Comparison of ENCODE assay signal across 13 cellular contexts in genomic region chr17:59151591-59151990, GRCh38. TPM values are rescaled to one million over a fixed set of nuclear protein-coding genes. Genes with fewer than 3 reads are reported as not detected.
DNase-seq lines count a peak whose midpoint lies in the region; ATAC-seq, FAIRE-seq and TF ChIP-seq lines count a peak whose summit lies in the region.
"Had no signal": no experiment of that assay in that cellular context is flagged by ENCODE, and none has a peak within 500 bp of the region (broad histone marks: within the 10 kb centered on the region; RNA-seq: fewer than 3 reads in every experiment).

No MANE protein-coding gene starts in this region.

- H3K9ac ChIP-seq in BLaER1: no peak overlapping the region

- H3K4me1 Mint-ChIP-seq in activated T-helper 17 cell treated with anti-CD3 and anti-CD28 coated beads, Interleukin-2, amount 50 U/mL, for 72 hours: peaks cover 25% of the 10 kb centered on the region

- H3K27ac ChIP-seq in BLaER1: no peak overlapping the region
- no peak overlapping the region for H3K27ac ChIP-seq in Peyer's patch

- in situ Hi-C loops in HAP-1 (cut with MboI; ENCODE audit: low sequenced_read_pairs): no loop called here

- peak overlapping the region; percentile 90 for H3K4me2 ChIP-seq in BLaER1

- no peaks in the 10 kb centered on the region for H3K27me3 ChIP-seq in BLaER1
- no peaks in the 10 kb centered on the region for H3K27me3 ChIP-seq in HAP-1 (ENCODE audit: low read depth)
- no peaks in the 10 kb centered on the region for H3K27me3 ChIP-seq in Peyer's patch

- DNase-seq in HAP-1 (ENCODE audit: low spot score in 2 of 2): no peak
- peak; percentile 14 for DNase-seq in hepatic stellate cell (ENCODE audit: low spot score)
- DNase-seq in D341Med (ENCODE audit: low spot score): no peak
- DNase-seq in Peyer's patch: no peak
- DNase-seq in RCC 7860 (ENCODE audit: low spot score): no peak
- DNase-seq: cerebellar nuclear complex, head of caudate nucleus, Kasumi-1 had no signal

- no peak overlapping the region for H3K27ac Mint-ChIP-seq in activated T-helper 17 cell treated with anti-CD3 and anti-CD28 coated beads, Interleukin-2, amount 50 U/mL, for 72 hours
- H3K27ac Mint-ChIP-seq: memory B cell had no signal

- peak overlapping the region; percentile 59 for H3K4me3 Mint-ChIP-seq in activated T-helper 17 cell treated with anti-CD3 and anti-CD28 coated beads, Interleukin-2, amount 50 U/mL, for 72 hours
- H3K4me3 Mint-ChIP-seq: memory B cell had no signal

- no peaks in the 10 kb centered on the region for H3K36me3 Mint-ChIP-seq in activated T-helper 17 cell treated with anti-CD3 and anti-CD28 coated beads, Interleukin-2, amount 50 U/mL, for 72 hours (ENCODE audit: low read depth)

- no peak for ATAC-seq in activated T-helper 17 cell treated with anti-CD3 and anti-CD28 coated beads, Interleukin-2, amount 50 U/mL, for 72 hours (replicated peaks)
- no peak for ATAC-seq in HG02763 (IDR thresholded peaks at IDR 0.05; ENCODE audit: unreplicated experiment)
- ATAC-seq: sciatic nerve had no signal

- peaks cover 14% of the 10 kb centered on the region; the same call in 1 of the 2 replicates for H4K20me1 ChIP-seq in BLaER1

- no peak for FAIRE-seq in RCC 7860 (lab: Jason Lieb, UNC)

- no peak for TF ChIP-seq CTCF in Peyer's patch (IDR thresholded peaks at IDR 0.05)

- no peaks in the 10 kb centered on the region for H3K9me3 Mint-ChIP-seq in activated T-helper 17 cell treated with anti-CD3 and anti-CD28 coated beads, Interleukin-2, amount 50 U/mL, for 72 hours
- H3K9me3 Mint-ChIP-seq: memory B cell had no signal

- H3K4me3 ChIP-seq in BLaER1 (no peak overlapping the region), HAP-1 (peak overlapping the region; percentile 90), Peyer's patch (no peak overlapping the region)

- H3K4me1 ChIP-seq in BLaER1 (peaks cover 39% of the 10 kb centered on the region), HAP-1 (peaks cover 38% of the 10 kb centered on the region), Peyer's patch (peaks cover 0 to 7% (median 4%) of the 10 kb centered on the region in 4 donors)

- TF ChIP-seq POLR2A in Peyer's patch (IDR thresholded peaks at IDR 0.05): no peak

- no peaks in the 10 kb centered on the region for H3K27me3 Mint-ChIP-seq in activated T-helper 17 cell treated with anti-CD3 and anti-CD28 coated beads, Interleukin-2, amount 50 U/mL, for 72 hours
- H3K27me3 Mint-ChIP-seq: memory B cell had no signal

- H3K36me3 ChIP-seq in BLaER1: peaks cover 28% of the 10 kb centered on the region
- H3K36me3 ChIP-seq in HAP-1 (replicated peaks): no peaks in the 10 kb centered on the region
- H3K36me3 ChIP-seq in Peyer's patch: no peaks in the 10 kb centered on the region

- H3K9me3 ChIP-seq in BLaER1: no peaks in the 10 kb centered on the region
- no peaks in the 10 kb centered on the region for H3K9me3 ChIP-seq in HAP-1
- no peaks in the 10 kb centered on the region for H3K9me3 ChIP-seq in Peyer's patch

RNA-seq across cellular contexts. Expression of gene SKA2, which starts 3.4 kb away (rescaled TPM):
- 10 to 100 TPM; 58.3 to 83.9 TPM for total RNA-seq in activated T-helper 17 cell treated with anti-CD3 and anti-CD28 coated beads, Interleukin-2, amount 50 U/mL, for 72 hours
- 10 to 100 TPM in 2 of 4 donors, 1 to 10 TPM in 2; 4.0 to 33.0 (median 12.6) TPM for total RNA-seq in Peyer's patch

RNA-seq across cellular contexts. Expression of gene PRR11, which starts 4.0 kb away (rescaled TPM):
- 10 to 100 TPM; 74.5 to 76.9 TPM for total RNA-seq in activated T-helper 17 cell treated with anti-CD3 and anti-CD28 coated beads, Interleukin-2, amount 50 U/mL, for 72 hours
- 1 to 10 TPM; 1.5 to 4.1 (median 2.2) TPM for total RNA-seq in Peyer's patch

RNA-seq across cellular contexts. Expression of gene TRIM37, which starts 44.9 kb away (rescaled TPM):
- 10 to 100 TPM; 20.9 to 26.8 TPM for total RNA-seq in activated T-helper 17 cell treated with anti-CD3 and anti-CD28 coated beads, Interleukin-2, amount 50 U/mL, for 72 hours
- total RNA-seq in Peyer's patch: 10 to 100 TPM in 3 of 4 donors, 1 to 10 TPM in 1; 9.8 to 31.4 (median 14.7) TPM

RNA-seq across cellular contexts. Expression of gene SMG8, which starts 58.2 kb away (rescaled TPM):
- total RNA-seq in activated T-helper 17 cell treated with anti-CD3 and anti-CD28 coated beads, Interleukin-2, amount 50 U/mL, for 72 hours: 10 to 100 TPM; 16.1 to 21.6 TPM
- total RNA-seq in Peyer's patch: 10 to 100 TPM in 1 of 4 donors, 1 to 10 TPM in 3; 8.2 to 10.3 (median 9.3) TPM

Comparison
In these comparisons a context has a peak if more than half of its experiments do, and no peak if none do; other contexts are left out.
1. RNA of gene PRR11, which starts 4.0 kb away (total RNA-seq): 74.5 to 76.9 TPM in activated T-helper 17 cell treated with anti-CD3 and anti-CD28 coated beads, Interleukin-2, amount 50 U/mL, for 72 hours; 1.5 to 4.1 TPM in Peyer's patch; every median in the first group is over 10 times any median in the second.